Comparison of ENCODE assay signal across 28 cellular contexts in the genomic region with DNA sequence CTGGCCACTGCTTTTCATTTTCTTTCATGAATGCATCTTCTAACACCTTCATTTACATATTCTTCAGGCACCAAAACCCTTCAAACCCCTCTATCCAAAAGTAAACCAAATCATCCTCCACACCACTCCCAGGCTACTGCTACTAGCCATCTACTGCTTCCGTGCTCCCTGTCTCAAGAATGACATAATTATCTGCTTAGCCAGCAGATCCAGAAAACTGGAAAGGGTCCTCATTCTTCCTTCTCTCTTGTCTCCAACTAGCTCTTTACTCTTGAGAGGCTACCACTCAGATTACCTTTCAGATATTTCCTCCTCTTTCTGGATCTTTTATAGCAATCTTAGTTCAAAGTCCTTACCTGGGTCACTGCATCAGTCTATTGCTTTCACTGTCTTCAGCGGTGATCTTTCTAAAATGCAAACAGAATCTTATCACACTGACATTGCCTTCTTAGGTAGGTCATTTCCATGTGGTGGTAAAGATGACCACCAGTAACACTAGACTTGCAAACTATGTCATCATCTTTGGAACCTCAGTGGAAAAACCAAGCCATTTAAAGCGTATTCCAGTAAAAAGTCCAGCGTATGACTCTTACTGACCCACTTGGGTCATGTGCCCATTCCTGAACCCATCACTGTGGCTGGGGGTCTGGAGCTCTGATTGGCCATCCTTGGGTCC.
"Had no signal": no experiment of that assay in that cellular context is flagged by ENCODE, and none has a peak within 500 bp of the region (broad histone marks: within the 10 kb centered on the region; RNA-seq: fewer than 3 reads in every experiment).

No MANE protein-coding gene starts in this region.

- H2AFZ ChIP-seq: neural progenitor cell, parathyroid adenoma had no signal

- H3K79me2 ChIP-seq: parathyroid adenoma had no signal

- H3K4me2 ChIP-seq: neural progenitor cell, smooth muscle cell had no signal

- H3K9ac ChIP-seq: neural progenitor cell, parathyroid adenoma had no signal

- H3K27me3 ChIP-seq: neural progenitor cell, ovary, right lobe of liver, sigmoid colon, testis, transverse colon, upper lobe of right lung, uterus had no signal

- H3K36me3 ChIP-seq: neural progenitor cell, ovary, right lobe of liver, sigmoid colon, spleen, suprapubic skin, tibial artery, transverse colon, upper lobe of right lung, uterus had no signal

- H3K27ac ChIP-seq: neural progenitor cell, ovary, parathyroid adenoma, psoas muscle, right lobe of liver, sigmoid colon, spleen, suprapubic skin, testis, tibial artery, transverse colon, upper lobe of right lung, uterus had no signal

- H3K9me3 ChIP-seq: ovary, psoas muscle, right lobe of liver, sigmoid colon, spleen, suprapubic skin, testis, tibial artery, transverse colon, upper lobe of right lung, uterus had no signal

- H3K4me1 ChIP-seq: parathyroid adenoma, psoas muscle, right lobe of liver, sigmoid colon, spleen, suprapubic skin, testis, tibial artery, upper lobe of right lung, uterus had no signal

- H3K4me3 ChIP-seq: neural progenitor cell, ovary, psoas muscle, right lobe of liver, sigmoid colon, smooth muscle cell, spleen, suprapubic skin, testis, tibial artery, transverse colon, upper lobe of right lung, uterus had no signal

- ATAC-seq: natural killer cell; psoas muscle; right cardiac atrium; right lobe of liver; stimulated activated memory B cell treated with anti-CD40 and anti-IgM and Interleukin-4, amounts not matched to agents 10 μg/mL and 1 μg/mL and 100 μg/mL, for 72 hours; stimulated activated naive CD8-positive, alpha-beta T cell treated with anti-CD3 and anti-CD28 coated beads, Interleukin-15, amount 100 ng/mL, for 72 hours; stimulated activated naive CD8-positive, alpha-beta T cell treated with anti-CD3 and anti-CD28 coated beads, Interleukin-15, Interleukin-2, amounts not matched to agents 100 U/mL and 50 U/mL, for 24 hours had no signal

- DNase-seq: natural killer cell; occipital lobe; ovary; posterior cingulate gyrus; psoas muscle; right cardiac atrium; right lobe of liver; sigmoid colon; spleen; stimulated activated CD4-positive, alpha-beta T cell treated with anti-CD3 and anti-CD28 coated beads, Interleukin-12 subunit alpha, Interleukin-12 subunit beta, amount 100 ng/mL, for 4 hours; stimulated activated CD4-positive, alpha-beta T cell treated with anti-CD3 and anti-CD28 coated beads, Interleukin-1b, Interleukin-23, amount 100 ng/mL, for 48 hours; stimulated activated CD4-positive, alpha-beta T cell treated with anti-CD3 and anti-CD28 coated beads, Interleukin-4, amount 100 ng/mL, for 1 hour; stimulated activated CD4-positive, alpha-beta T cell treated with anti-CD3 and anti-CD28 coated beads, Interleukin-4, amount 100 ng/mL, for 4 hours; stimulated activated CD8-positive, alpha-beta memory T cell treated with anti-CD3 and anti-CD28 coated beads, Interleukin-4, amount 100 ng/mL, for 48 hours; stimulated activated naive CD4-positive, alpha-beta T cell; stimulated activated naive CD8-positive, alpha-beta T cell treated with anti-CD3 and anti-CD28 coated beads, Interleukin-15, amount 100 ng/mL, for 72 hours; stimulated activated naive CD8-positive, alpha-beta T cell treated with anti-CD3 and anti-CD28 coated beads, Interleukin-15, Interleukin-2, amounts not matched to agents 100 U/mL and 50 U/mL, for 24 hours; substantia nigra; testis; tibial artery; transverse colon; upper lobe of right lung; uterus had no signal
